30 cellular contexts compared by ENCODE assay signal in the genomic region with DNA sequence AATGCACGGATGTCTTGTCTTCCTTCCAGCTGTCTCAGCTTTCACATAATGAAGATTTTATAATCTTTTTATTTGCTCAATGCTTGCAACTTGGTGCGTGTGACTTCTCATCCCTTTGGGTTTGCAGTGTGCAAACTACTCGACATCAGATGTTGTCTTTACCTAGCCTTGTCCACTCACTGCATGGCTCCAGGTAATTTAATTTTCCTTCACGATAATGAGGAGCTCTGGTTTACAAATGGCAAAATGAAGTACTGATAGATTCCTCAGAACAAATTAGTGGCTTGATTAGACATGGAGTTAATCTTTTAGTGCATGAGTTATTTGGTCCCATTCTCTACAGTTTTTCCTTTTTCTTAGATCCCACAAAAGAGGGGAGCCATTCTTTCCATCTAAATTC.
"Had no signal": no experiment of that assay in that cellular context is flagged by ENCODE, and none has a peak within 500 bp of the region (broad histone marks: within the 10 kb centered on the region; RNA-seq: fewer than 3 reads in every experiment).

No MANE protein-coding gene starts in this region.

- DNase-seq: activated CD4-positive, alpha-beta T cell treated with anti-CD3 and anti-CD28 coated beads, Interleukin-2, amount 10 ng/mL, durations not matched to agents 24 days and 14 days; activated CD4-positive, alpha-beta T cell treated with anti-CD3 and anti-CD28 coated beads, Interleukin-2, amount 50 U/mL, for 4 hours; activated CD8-positive, alpha-beta T cell treated with anti-CD3 and anti-CD28 coated beads for 36 hours; activated effector memory CD4-positive, alpha-beta T cell treated with anti-CD3 and anti-CD28 coated beads, Interleukin-2, amount 50 U/mL, for 16 hours; activated naive CD4-positive, alpha-beta T cell; activated naive CD4-positive, alpha-beta T cell treated with anti-CD3 and anti-CD28 coated beads, Interleukin-2, amount 50 U/mL, for 16 hours; activated T-cell treated with anti-CD3 and anti-CD28 coated beads, Interleukin-2, amount 50 U/mL, for 1 hour; activated T-cell treated with anti-CD3 and anti-CD28 coated beads, Interleukin-2, amount 50 U/mL, for 72 hours; anterior cingulate cortex; brain microvascular endothelial cell; MM.1S; MV-4-11; NCI-H1092; NCI-H146; NCI-H187; NCI-H2029 treated with DMSO at 0.1 percent for 48 hours; NCI-H2107; NCI-H2171; NCI-H510A; NCI-H526; NCI-H748 treated with DMSO at 0.1 percent for 48 hours; NK-92 treated with Interleukin-12 subunit alpha and Interleukin-12 subunit beta, amount 100 ng/mL, for 24 hours; PC-3; Peyer's patch; RPMI8226; SHP77 treated with DMSO at 0.1 percent for 48 hours; T1000 had no signal

- H3K36me3 ChIP-seq: brain microvascular endothelial cell, Peyer's patch, SJSA1 had no signal

- H3K27ac ChIP-seq: brain microvascular endothelial cell, Peyer's patch, SJSA1 had no signal

- H3K27me3 ChIP-seq: brain microvascular endothelial cell, Peyer's patch, SJSA1 had no signal

- ATAC-seq: activated CD8-positive, alpha-beta T cell treated with anti-CD3 and anti-CD28 coated beads for 36 hours; activated T-cell treated with anti-CD3 and anti-CD28 coated beads, Interleukin-2, amount 50 U/mL, for 72 hours; activated T-helper 17 cell treated with anti-CD3 and anti-CD28 coated beads, Interleukin-2, amount 50 U/mL, for 72 hours; PC-3 had no signal

- H3K4me3 ChIP-seq: Peyer's patch, SJSA1 had no signal

- H3K4me1 Mint-ChIP-seq: central memory CD8-positive, alpha-beta T cell had no signal

- H3K9me3 ChIP-seq: Peyer's patch, SJSA1 had no signal

- H3K27me3 Mint-ChIP-seq: central memory CD8-positive, alpha-beta T cell had no signal

- H3K4me3 Mint-ChIP-seq: activated CD4-positive, alpha-beta T cell treated with anti-CD3 and anti-CD28 coated beads, Interleukin-2, amount 10 ng/mL, durations not matched to agents 24 days and 14 days; activated CD8-positive, alpha-beta T cell treated with anti-CD3 and anti-CD28 coated beads for 36 hours; activated T-helper 17 cell treated with anti-CD3 and anti-CD28 coated beads, Interleukin-2, amount 50 U/mL, for 72 hours; central memory CD8-positive, alpha-beta T cell had no signal

- H3K27ac Mint-ChIP-seq: activated CD4-positive, alpha-beta T cell treated with anti-CD3 and anti-CD28 coated beads, Interleukin-2, amount 10 ng/mL, durations not matched to agents 24 days and 14 days; activated CD8-positive, alpha-beta T cell treated with anti-CD3 and anti-CD28 coated beads for 36 hours; activated T-cell treated with anti-CD3 and anti-CD28 coated beads, Interleukin-2, amount 50 U/mL, for 72 hours; activated T-helper 17 cell treated with anti-CD3 and anti-CD28 coated beads, Interleukin-2, amount 50 U/mL, for 72 hours had no signal

- H3K4me1 ChIP-seq: SJSA1 had no signal

- H3K9me3 Mint-ChIP-seq: activated CD4-positive, alpha-beta T cell treated with anti-CD3 and anti-CD28 coated beads, Interleukin-2, amount 10 ng/mL, durations not matched to agents 24 days and 14 days; activated CD8-positive, alpha-beta T cell treated with anti-CD3 and anti-CD28 coated beads for 36 hours had no signal
